In genomic region chr11:21564813-21565212, GRCh38 we compare ENCODE assay signal across 14 cellular contexts.
"Had no signal": no experiment of that assay in that cellular context is flagged by ENCODE, and none has a peak within 500 bp of the region (broad histone marks: within the 10 kb centered on the region; RNA-seq: fewer than 3 reads in every experiment).

No MANE protein-coding gene starts in this region.

- DNase-seq: activated CD4-positive, alpha-beta T cell treated with anti-CD3 and anti-CD28 coated beads, Interleukin-2, amount 50 U/mL, for 1 hour; activated CD8-positive, alpha-beta memory T cell treated with anti-CD3 and anti-CD28 coated beads for 24 hours; activated gamma-delta T cell treated with Interleukin-2 at 50 U/mL for 16 hours; amniotic stem cell; effector memory CD4-positive, alpha-beta T cell; head of caudate nucleus; left lung; mammary epithelial cell; pancreas; tibial artery had no signal

- ATAC-seq: activated CD4-positive, CD25-positive, alpha-beta regulatory T cell treated with anti-CD3 and anti-CD28 coated beads, Interleukin-2, amount 50 U/mL, for 24 hours; left lung; pancreas; stimulated activated effector memory CD8-positive, alpha-beta T cell treated with anti-CD3 and anti-CD28 coated beads, Interleukin-12 subunit alpha, Interleukin-12 subunit beta, amount 100 ng/mL, for 72 hours had no signal

- H3K4me1 ChIP-seq: left lung, neural progenitor cell, pancreas, tibial artery, vagina had no signal

- H3K4me3 ChIP-seq: left lung, neural progenitor cell, pancreas, tibial artery, vagina had no signal

- H3K9ac ChIP-seq: neural progenitor cell had no signal

- H2AFZ ChIP-seq: neural progenitor cell had no signal

- H3K9me3 ChIP-seq: left lung, pancreas, tibial artery, vagina had no signal

- H3K27me3 ChIP-seq: left lung, neural progenitor cell, pancreas, tibial artery, vagina had no signal

- H3K4me2 ChIP-seq: neural progenitor cell had no signal

- H3K27ac ChIP-seq: left lung, neural progenitor cell, pancreas, tibial artery, vagina had no signal

- H3K36me3 ChIP-seq: left lung, neural progenitor cell, pancreas, tibial artery, vagina had no signal
